ENCODE assay signal across 9 cellular contexts in genomic region chr9:108053555-108054061, GRCh38.
A peak's percentile ranks its signal among the peaks of the same experiment; 100 is the strongest.
DNase-seq lines count a peak whose midpoint lies in the region; ATAC-seq and TF ChIP-seq lines count a peak whose summit lies in the region.
"Had no signal": no experiment of that assay in that cellular context is flagged by ENCODE, and none has a peak within 500 bp of the region (broad histone marks: within the 10 kb centered on the region; RNA-seq: fewer than 3 reads in every experiment).

No MANE protein-coding gene starts in this region.

- no peak overlapping the region for H3K4me3 Mint-ChIP-seq in stimulated activated memory B cell treated with anti-CD40 and anti-IgM and Interleukin-4, amounts not matched to agents 10 μg/mL and 1 μg/mL and 100 μg/mL, for 72 hours
- H3K4me3 Mint-ChIP-seq: H9 had no signal

- no peaks in the 10 kb centered on the region for H3K36me3 Mint-ChIP-seq in stimulated activated memory B cell treated with anti-CD40 and anti-IgM and Interleukin-4, amounts not matched to agents 10 μg/mL and 1 μg/mL and 100 μg/mL, for 72 hours

- no peak for TF ChIP-seq CTCF in fibroblast of pulmonary artery (IDR thresholded peaks at IDR 0.05; ENCODE audit: low read length, missing control alignments)

- H3K4me3 ChIP-seq in fibroblast of pulmonary artery (replicated peaks; ENCODE audit: low read depth, low read length), result no peak overlapping the region

- ATAC-seq in GM21390 (IDR thresholded peaks at IDR 0.05; ENCODE audit: unreplicated experiment), result no peak
- no peak for ATAC-seq in stimulated activated memory B cell treated with anti-CD40 and anti-IgM and Interleukin-4, amounts not matched to agents 10 μg/mL and 1 μg/mL and 100 μg/mL, for 72 hours

- DNase-seq in D341Med (ENCODE audit: low spot score) (peak; percentile 71), NCI-H524 (lab: John Stamatoyannopoulos, UW) (peak; percentile 62 to 85), fibroblast of pulmonary artery (ENCODE audit: low read depth) (peak; percentile 92), pons (ENCODE audit: low spot score) (peak; percentile 4), GOT3 (lab: John Stamatoyannopoulos, UW) (no peak), RKO (ENCODE audit: low spot score) (no peak)
- DNase-seq: H9 had no signal

- no peaks in the 10 kb centered on the region for H3K9me3 Mint-ChIP-seq in stimulated activated memory B cell treated with anti-CD40 and anti-IgM and Interleukin-4, amounts not matched to agents 10 μg/mL and 1 μg/mL and 100 μg/mL, for 72 hours
- H3K9me3 Mint-ChIP-seq: H9 had no signal

- H3K27ac Mint-ChIP-seq in stimulated activated memory B cell treated with anti-CD40 and anti-IgM and Interleukin-4, amounts not matched to agents 10 μg/mL and 1 μg/mL and 100 μg/mL, for 72 hours, result no peak overlapping the region

- peaks cover 1% of the 10 kb centered on the region for H3K27me3 Mint-ChIP-seq in stimulated activated memory B cell treated with anti-CD40 and anti-IgM and Interleukin-4, amounts not matched to agents 10 μg/mL and 1 μg/mL and 100 μg/mL, for 72 hours

- no peaks in the 10 kb centered on the region for H3K4me1 Mint-ChIP-seq in stimulated activated memory B cell treated with anti-CD40 and anti-IgM and Interleukin-4, amounts not matched to agents 10 μg/mL and 1 μg/mL and 100 μg/mL, for 72 hours

Comparison
In these comparisons a context has a peak if more than half of its experiments do, and no peak if none do; other contexts are left out.
1. DNase-seq: peak in D341Med (single experiment), NCI-H524 (2 of 2), fibroblast of pulmonary artery (single experiment) and pons (single experiment); none in GOT3 (single experiment) and RKO (single experiment).